32 cellular contexts compared by ENCODE assay signal in the genomic region with DNA sequence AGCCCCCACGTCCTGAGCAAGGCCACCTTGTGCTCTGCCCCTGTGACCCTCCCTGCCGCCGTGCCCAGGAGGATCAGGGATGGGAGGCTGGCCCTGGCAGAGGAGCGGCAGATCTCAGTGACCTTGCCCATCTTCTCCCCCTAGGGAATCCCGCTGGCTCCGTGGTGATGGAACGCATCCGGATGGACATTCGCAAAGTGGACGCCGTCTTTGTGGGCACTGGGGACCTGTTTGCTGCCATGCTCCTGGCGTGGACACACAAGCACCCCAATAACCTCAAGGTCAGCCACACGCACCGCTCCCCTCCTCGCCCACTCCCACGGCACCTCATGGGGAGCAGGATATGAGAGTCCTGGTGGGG.
"Had no signal": no experiment of that assay in that cellular context is flagged by ENCODE, and none has a peak within 500 bp of the region (broad histone marks: within the 10 kb centered on the region; RNA-seq: fewer than 3 reads in every experiment).

No MANE protein-coding gene starts in this region.

- H3K4me3 Mint-ChIP-seq: dendritic cell treated with granulocyte-macrophage colony-stimulating factor and Interleukin-4, amounts not matched to agents 40 ng/mL and 50 ng/mL, for 4 days; endodermal cell; mesothelial cell of epicardium; naive B cell; natural killer cell treated with Interleukin-12 subunit alpha and Interleukin-12 subunit beta and Interleukin-15 and Interleukin-18, amount 100 ng/mL, for 72 hours; neural crest cell; stimulated activated naive CD8-positive, alpha-beta T cell treated with anti-CD3 and anti-CD28 coated beads, Interleukin-15, amount 100 ng/mL, for 72 hours had no signal

- H3K27ac Mint-ChIP-seq: dendritic cell treated with granulocyte-macrophage colony-stimulating factor and Interleukin-4, amounts not matched to agents 40 ng/mL and 50 ng/mL, for 4 days; endodermal cell; mesothelial cell of epicardium; natural killer cell treated with Interleukin-12 subunit alpha and Interleukin-12 subunit beta and Interleukin-15 and Interleukin-18, amount 100 ng/mL, for 72 hours; progenitor cell of endocrine pancreas; stimulated activated naive CD8-positive, alpha-beta T cell treated with anti-CD3 and anti-CD28 coated beads, Interleukin-15, amount 100 ng/mL, for 72 hours had no signal

- H3K4me1 ChIP-seq: colonic mucosa, foreskin keratinocyte, parathyroid adenoma had no signal

- H3K4me3 ChIP-seq: colonic mucosa, esophagus muscularis mucosa, gastroesophageal sphincter, heart right ventricle, left lung, mucosa of descending colon, smooth muscle cell, suprapubic skin, transverse colon, upper lobe of right lung, vagina had no signal

- H3K4me1 Mint-ChIP-seq: endodermal cell, neural crest cell had no signal

- H3K27ac ChIP-seq: colonic mucosa, esophagus muscularis mucosa, foreskin keratinocyte, gastroesophageal sphincter, heart right ventricle, left lung, parathyroid adenoma, suprapubic skin, transverse colon, upper lobe of right lung, vagina had no signal

- ATAC-seq: foreskin keratinocyte; gastroesophageal sphincter; heart right ventricle; left cardiac atrium; left lung; mucosa of descending colon; natural killer cell treated with Interleukin-12 subunit alpha and Interleukin-12 subunit beta and Interleukin-15 and Interleukin-18, amount 100 ng/mL, for 72 hours; sciatic nerve; stimulated activated naive CD8-positive, alpha-beta T cell treated with anti-CD3 and anti-CD28 coated beads, Interleukin-15, amount 100 ng/mL, for 72 hours; upper lobe of right lung had no signal

- H2AFZ ChIP-seq: parathyroid adenoma had no signal

- H3K27me3 Mint-ChIP-seq: dendritic cell treated with granulocyte-macrophage colony-stimulating factor and Interleukin-4, amounts not matched to agents 40 ng/mL and 50 ng/mL, for 4 days; naive B cell; natural killer cell treated with Interleukin-12 subunit alpha and Interleukin-12 subunit beta and Interleukin-15 and Interleukin-18, amount 100 ng/mL, for 72 hours; progenitor cell of endocrine pancreas; stimulated activated naive CD8-positive, alpha-beta T cell treated with anti-CD3 and anti-CD28 coated beads, Interleukin-15, amount 100 ng/mL, for 72 hours had no signal

- H3K27me3 ChIP-seq: colonic mucosa, esophagus muscularis mucosa, foreskin keratinocyte, gastroesophageal sphincter, heart right ventricle, left lung, suprapubic skin, transverse colon, upper lobe of right lung, vagina had no signal

- H3K36me3 Mint-ChIP-seq: natural killer cell treated with Interleukin-12 subunit alpha and Interleukin-12 subunit beta and Interleukin-15 and Interleukin-18, amount 100 ng/mL, for 72 hours had no signal

- DNase-seq: colonic mucosa; effector CD8-positive, alpha-beta T cell; endodermal cell; foreskin keratinocyte; heart right ventricle; hippocampal formation; left cardiac atrium; left lung; mesenchymal stem cell; mucosa of descending colon; naive B cell; stimulated activated CD4-positive, alpha-beta T cell treated with anti-CD3 and anti-CD28 coated beads, Interleukin-12 subunit alpha, Interleukin-12 subunit beta, amount 100 ng/mL, for 4 hours; stimulated activated CD4-positive, alpha-beta T cell treated with anti-CD3 and anti-CD28 coated beads, Interleukin-1b, Interleukin-23, amount 100 ng/mL, for 48 hours; stimulated activated CD4-positive, alpha-beta T cell treated with anti-CD3 and anti-CD28 coated beads, Interleukin-4, amount 100 ng/mL, for 1 hour; stimulated activated CD8-positive, alpha-beta memory T cell treated with anti-CD3 and anti-CD28 coated beads, Interleukin-4, amount 100 ng/mL, for 48 hours; stimulated activated naive CD4-positive, alpha-beta T cell; stimulated activated naive CD8-positive, alpha-beta T cell treated with anti-CD3 and anti-CD28 coated beads, Interleukin-15, amount 100 ng/mL, for 72 hours; transverse colon; upper lobe of right lung had no signal

- H3K79me2 ChIP-seq: parathyroid adenoma had no signal

- H3K4me2 ChIP-seq: smooth muscle cell had no signal

- FAIRE-seq: endothelial cell of umbilical vein had no signal

- H3K9me3 ChIP-seq: colonic mucosa, esophagus muscularis mucosa, gastroesophageal sphincter, heart right ventricle, left lung, mucosa of descending colon, suprapubic skin, transverse colon, upper lobe of right lung, vagina had no signal

- H3K9ac ChIP-seq: parathyroid adenoma had no signal

- H3K9me3 Mint-ChIP-seq: endodermal cell; mesothelial cell of epicardium; naive B cell; natural killer cell treated with Interleukin-12 subunit alpha and Interleukin-12 subunit beta and Interleukin-15 and Interleukin-18, amount 100 ng/mL, for 72 hours; neural crest cell; stimulated activated naive CD8-positive, alpha-beta T cell treated with anti-CD3 and anti-CD28 coated beads, Interleukin-15, amount 100 ng/mL, for 72 hours had no signal
